In the genomic region with DNA sequence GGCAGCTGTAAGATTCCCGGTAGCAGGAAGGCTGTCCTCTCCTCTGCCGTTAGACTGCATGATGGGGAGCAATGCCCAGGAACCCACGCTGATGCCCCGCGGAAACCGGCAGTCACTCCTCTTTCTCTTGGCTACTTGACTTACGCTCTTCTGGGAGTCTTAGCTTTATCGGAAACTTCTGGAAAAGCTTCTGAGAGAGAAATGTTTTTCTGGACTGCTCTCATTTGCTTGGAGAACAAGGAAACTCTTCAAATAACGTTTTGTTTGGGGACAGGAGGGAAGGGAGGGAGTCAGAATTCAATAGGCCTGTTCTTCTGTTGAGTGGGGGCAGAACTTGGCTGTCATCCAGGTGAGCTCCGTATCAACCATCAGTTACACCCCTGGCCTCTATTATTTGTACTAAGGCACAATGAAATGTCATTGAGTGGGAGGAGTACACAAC, we compare ENCODE assay signal across 8 cellular contexts.
DNase-seq lines count a peak whose midpoint lies in the region; ATAC-seq and TF ChIP-seq lines count a peak whose summit lies in the region.

No MANE protein-coding gene starts in this region.

- intact Hi-C loops in Calu3 (cut with micrococcal nuclease; ENCODE audit: unreplicated experiment) (loop anchor here (2.0 kb wide), 4 partner anchors 60 to 180 kb away; no protein-coding TSS in a partner anchor), stomach (cut with DNase I; ENCODE audit: low total_unique reads) (no loop called here)

- peaks cover 29% of the 10 kb centered on the region for H3K36me3 Mint-ChIP-seq in Calu3 (ENCODE audit: insufficient read depth, unreplicated experiment)

- peaks cover 75% of the 10 kb centered on the region for H3K4me1 Mint-ChIP-seq in Calu3 (ENCODE audit: low read depth, unreplicated experiment)

- no peak for ATAC-seq in GM21723 (IDR thresholded peaks at IDR 0.05; ENCODE audit: unreplicated experiment)

- no peak for TF ChIP-seq EP300 in stomach (IDR thresholded peaks at IDR 0.05)

- no TSS peak for BruUV-seq in Calu3 (replicated peaks; lab: Mats Ljungman, UMichigan)

- no peaks in the 10 kb centered on the region for H3K36me3 ChIP-seq in stomach

- H3K4me3 ChIP-seq in astrocyte of the cerebellum (ENCODE audit: low read depth, low read length) (peak overlapping the region; percentile 11), stomach (peak overlapping the region; percentile 27 to 42 (median 36))

- H3K27me3 ChIP-seq in stomach, result no peaks in the 10 kb centered on the region

- WGBS in stomach, 5 donors, result 13 to 28% (median 15%) methylated on average over 10 of the region's 10 CpGs

- CTCF ChIA-PET in Calu3 (lab: Charles Lee), result interaction anchor here (0.5 to 2.5 kb wide), 10 partner anchors 9 to 422 kb away, joined by 3 to 14 read pairs (median 4); no protein-coding TSS in a partner anchor

- in situ Hi-C loops in astrocyte of the cerebellum (cut with HindIII; ENCODE audit: low sequenced_read_pairs), result loop anchor here (5.0 kb wide), 1 partner anchor 182 kb away; a partner anchor contains a TSS

- peaks cover 42 to 71% (median 56%) of the 10 kb centered on the region in 4 donors for H3K4me1 ChIP-seq in stomach

- H3K27ac Mint-ChIP-seq in Calu3 (ENCODE audit: unreplicated experiment), result peak overlapping the region; percentile 97

- peak overlapping the region; percentile 86 to 96 (median 90) for H3K27ac ChIP-seq in stomach

- DNase-seq in Calu3 (peak; percentile 76), NCI-H2107 treated with DMSO at 0.1 percent for 48 hours (lab: John Stamatoyannopoulos, UW; ENCODE audit: unreplicated experiment) (peak; percentile 96), astrocyte of the cerebellum (ENCODE audit: low read depth) (no peak), left kidney (ENCODE audit: low read depth, low spot score) (peak; percentile 27), stomach (peak; percentile 83), GM19240 (ENCODE audit: insufficient read length, low spot score) (no peak)
- no peak for DNase-seq in stimulated activated CD4-positive, alpha-beta T cell treated with anti-CD3 and anti-CD28 coated beads, Interleukin-4, amount 100 ng/mL, for 24 hours

- TF ChIP-seq CTCF in Calu3 (IDR thresholded peaks at IDR 0.05; ENCODE audit: unreplicated experiment), result no peak
- TF ChIP-seq CTCF in astrocyte of the cerebellum (IDR thresholded peaks at IDR 0.05; ENCODE audit: low read depth, low read length, missing control alignments), result no peak
- TF ChIP-seq CTCF in stomach (IDR thresholded peaks at IDR 0.05), result no peak

- peaks cover 4% of the 10 kb centered on the region for H3K9me3 Mint-ChIP-seq in Calu3 (ENCODE audit: low read depth, unreplicated experiment)

- no peak for TF ChIP-seq POLR2A in stomach (IDR thresholded peaks at IDR 0.05)

- H3K4me3 Mint-ChIP-seq in Calu3 (ENCODE audit: low read depth, unreplicated experiment), result peak overlapping the region; percentile 66

- H3K9me3 ChIP-seq in stomach, result no peaks in the 10 kb centered on the region

- H3K27me3 Mint-ChIP-seq in Calu3 (ENCODE audit: unreplicated experiment), result no peaks in the 10 kb centered on the region

Comparison
In these comparisons a context has a peak if more than half of its experiments do, and no peak if none do; other contexts are left out.
1. DNase-seq: peak in Calu3 (single experiment), NCI-H2107 treated with DMSO at 0.1 percent for 48 hours (single experiment), left kidney (single experiment) and stomach (single experiment); none in astrocyte of the cerebellum (single experiment), GM19240 (single experiment) and stimulated activated CD4-positive, alpha-beta T cell treated with anti-CD3 and anti-CD28 coated beads, Interleukin-4, amount 100 ng/mL, for 24 hours (single experiment).